ENCODE assay signal across 8 cellular contexts in the genomic region with DNA sequence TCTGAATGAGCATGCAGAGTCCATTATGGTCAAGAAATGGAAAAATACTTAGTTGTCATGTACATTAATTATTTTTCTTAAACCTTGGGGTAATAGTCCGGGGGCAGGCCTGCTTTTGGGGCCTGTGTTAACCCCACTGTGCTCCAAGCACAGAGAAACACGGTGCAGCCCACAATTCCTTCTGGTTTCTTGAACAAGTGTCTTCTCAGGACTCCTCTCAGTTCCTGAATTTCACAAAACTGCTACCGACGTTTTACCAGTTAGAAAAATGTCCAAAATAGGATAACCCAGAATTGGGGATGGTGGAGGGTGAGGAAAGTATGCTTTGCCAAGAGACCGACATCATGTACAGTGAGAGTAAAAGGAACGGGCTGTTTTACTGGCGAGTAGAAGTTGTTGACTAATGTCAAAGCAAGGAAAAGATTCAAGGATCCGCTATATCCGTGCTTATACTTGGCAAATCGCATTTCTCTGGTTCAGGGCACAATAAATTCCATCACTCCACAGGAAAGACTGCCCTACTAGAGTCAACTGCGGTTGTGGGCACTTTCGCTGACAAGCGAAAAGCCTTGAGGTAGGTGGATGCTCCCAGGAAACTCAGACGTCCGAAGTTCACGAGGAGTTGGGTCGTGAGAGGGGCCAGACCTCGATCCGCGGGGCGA. TPM values are rescaled to one million over a fixed set of nuclear protein-coding genes. Genes with fewer than 3 reads are reported as not detected.
DNase-seq lines count a peak whose midpoint lies in the region; ATAC-seq and TF ChIP-seq lines count a peak whose summit lies in the region.

No MANE protein-coding gene starts in this region.

- DNase-seq in GM06990 (ENCODE audit: extremely low read depth, insufficient read length) (peak; percentile 9), PC-9 (no peak), epithelial cell of prostate (ENCODE audit: low read depth, low spot score) (no peak), AG20443 (ENCODE audit: low spot score) (no peak), NCI-H345 treated with DMSO at 0.1 percent for 48 hours (lab: John Stamatoyannopoulos, UW; ENCODE audit: unreplicated experiment) (no peak)

- H3K27me3 ChIP-seq in GM06990 (replicated peaks; ENCODE audit: control insufficient read depth, insufficient read depth, low read length) = no peaks in the 10 kb centered on the region
- H3K27me3 ChIP-seq in PC-9 (ENCODE audit: insufficient read depth, low read depth) = no peaks in the 10 kb centered on the region
- H3K27me3 ChIP-seq in parathyroid adenoma (ENCODE audit: control insufficient read depth, insufficient read depth, low read length) = no peaks in the 10 kb centered on the region

- H3K27ac ChIP-seq in PC-9 (no peak overlapping the region), epithelial cell of prostate (peak overlapping the region; percentile 23), parathyroid adenoma (peak overlapping the region; percentile 88)

- H3K4me2 ChIP-seq in PC-9 = peak overlapping the region; percentile 94
- H3K4me2 ChIP-seq in parathyroid adenoma (ENCODE audit: low read length) = peak overlapping the region; percentile 74

- intact Hi-C loops in PC-9 (cut with micrococcal nuclease; ENCODE audit: unreplicated experiment) = no loop called here

- ATAC-seq in HG03469 (IDR thresholded peaks at IDR 0.05; ENCODE audit: unreplicated experiment) (no peak), GM21447 (IDR thresholded peaks at IDR 0.05; ENCODE audit: unreplicated experiment) (no peak)

- peak overlapping the region; percentile 96 for H2AFZ ChIP-seq in PC-9
- H2AFZ ChIP-seq in parathyroid adenoma = peak overlapping the region; percentile 98

- H3K9me3 ChIP-seq in PC-9 (ENCODE audit: insufficient read depth, low read depth) (no peaks in the 10 kb centered on the region), parathyroid adenoma (ENCODE audit: control insufficient read depth, low read length) (no peaks in the 10 kb centered on the region)

- H3K9me2 ChIP-seq in PC-9 (ENCODE audit: insufficient read depth) = no peaks in the 10 kb centered on the region

- H3K4me1 ChIP-seq in PC-9 (replicated peaks; ENCODE audit: insufficient read depth) (peaks cover 5% of the 10 kb centered on the region), parathyroid adenoma (peaks cover 14% of the 10 kb centered on the region)

- H3K36me3 ChIP-seq in GM06990 (ENCODE audit: control insufficient read depth, insufficient read depth, low read length) = peaks cover 3% of the 10 kb centered on the region
- H3K36me3 ChIP-seq in PC-9 (ENCODE audit: low read depth) = no peaks in the 10 kb centered on the region
- no peaks in the 10 kb centered on the region for H3K36me3 ChIP-seq in parathyroid adenoma (ENCODE audit: control insufficient read depth, insufficient read depth, low read length)

- no peaks in the 10 kb centered on the region; the same call in 1 of the 2 replicates for H3F3A ChIP-seq in PC-9 (ENCODE audit: insufficient read depth, low read depth)

- no peak overlapping the region for H3K9ac ChIP-seq in parathyroid adenoma

- TF ChIP-seq CTCF in GM06990 (IDR thresholded peaks at IDR 0.05; ENCODE audit: insufficient read depth, low read length, poor library complexity, severe bottlenecking) (no peak), PC-9 (conservative IDR thresholded peaks at IDR 0.05) (no peak), parathyroid adenoma (IDR thresholded peaks at IDR 0.05) (no peak)

- BruUV-seq in PC-9 (replicated peaks; lab: Mats Ljungman, UMichigan) = TSS peak; percentile 76

- H3K4me3 ChIP-seq in GM06990 (replicated peaks; ENCODE audit: low read depth, low read length) (peak overlapping the region; percentile 85), PC-9 (peak overlapping the region; percentile 82), parathyroid adenoma (ENCODE audit: low read depth, low read length) (peak overlapping the region; percentile 79)

- CTCF ChIA-PET in PC-9 (lab: Charles Lee) = interaction anchor here (0.6 kb wide), 1 partner anchor 571 kb away, joined by 3 read pairs; no protein-coding TSS in a partner anchor

- POLR2A ChIA-PET in PC-9 (lab: Charles Lee; ENCODE audit: unreplicated experiment) = interaction anchor here (0.6 kb wide), 1 partner anchor 18 kb away, joined by 5 read pairs; no protein-coding TSS in a partner anchor

- no peaks in the 10 kb centered on the region for H3K79me2 ChIP-seq in PC-9 (ENCODE audit: low read depth)
- H3K79me2 ChIP-seq in parathyroid adenoma = peaks cover 9% of the 10 kb centered on the region

- no peaks in the 10 kb centered on the region for H4K20me1 ChIP-seq in PC-9 (ENCODE audit: insufficient read depth)

RNA-seq across cellular contexts. Expression of a gene that starts 0.5 kb away (rescaled TPM):
- total RNA-seq in PC-9 (2021) = 12.0 and 12.8 TPM in 2 replicates

RNA-seq across cellular contexts. Expression of a gene that starts 54.1 kb away (rescaled TPM):
- 13.4 and 20.6 TPM in 2 replicates for total RNA-seq in PC-9 (2021)
